Comparison of ENCODE assay signal across 12 cellular contexts in the genomic region with DNA sequence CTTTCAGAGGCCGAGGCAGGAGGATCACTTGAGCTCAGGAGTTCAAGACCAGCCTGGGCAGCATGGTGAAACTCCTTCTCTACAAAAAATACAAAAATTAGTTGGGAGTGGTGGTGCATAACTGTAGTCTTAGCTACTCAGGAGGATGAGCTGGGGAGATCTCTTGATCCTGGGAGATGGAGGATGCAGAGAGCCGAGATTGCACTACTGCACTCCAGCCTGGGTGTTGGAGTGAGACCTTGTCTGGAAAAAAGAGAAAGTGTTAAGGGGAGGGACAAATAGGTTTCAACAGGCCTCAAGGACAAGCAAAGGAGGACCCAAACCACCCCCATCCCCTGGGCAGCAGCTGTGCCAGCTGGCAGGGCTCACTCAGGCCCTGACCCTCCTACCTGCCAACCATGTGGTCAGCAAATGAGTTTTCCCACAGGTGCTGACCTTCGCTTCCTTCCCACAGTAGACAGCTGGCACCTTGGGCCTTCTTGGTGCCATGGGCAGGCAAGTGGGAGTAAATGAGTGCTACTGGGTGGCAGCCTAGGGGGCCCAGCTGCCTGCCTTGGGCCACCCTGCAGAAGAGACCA. TPM values are rescaled to one million over a fixed set of nuclear protein-coding genes. Genes with fewer than 3 reads are reported as not detected.
"Had no signal": no experiment of that assay in that cellular context is flagged by ENCODE, and none has a peak within 500 bp of the region (broad histone marks: within the 10 kb centered on the region; RNA-seq: fewer than 3 reads in every experiment).

No MANE protein-coding gene starts in this region.

- DNase-seq: GM23248, GOT3, H7, HFFc6, KBM-7 had no signal

- FAIRE-seq: HepG2 had no signal

- H3K27ac Mint-ChIP-seq: HFFc6, IgD-negative memory B cell had no signal

- H3K27me3 Mint-ChIP-seq: IgD-negative memory B cell had no signal

- H3K4me3 Mint-ChIP-seq: HFFc6, IgD-negative memory B cell had no signal

- H3K36me3 Mint-ChIP-seq: IgD-negative memory B cell had no signal

- H3K27ac ChIP-seq: GM23248, HL-60 had no signal

- H3K9me3 ChIP-seq: HAP-1 had no signal

- H3K4me3 ChIP-seq: GM23248, HAP-1 had no signal

- ATAC-seq: HCT116, HepG2 had no signal

- H3K4me1 ChIP-seq: HAP-1 had no signal

- H3K36me3 ChIP-seq: HAP-1 had no signal

RNA-seq across cellular contexts. Expression of gene PNLIPRP2, which starts 5.5 kb away (rescaled TPM):
- total RNA-seq: GM23248, H4, H7, HFFc6, HT1080 had no signal
- polyA plus RNA-seq: GM23248, IgD-negative memory B cell had no signal

RNA-seq across cellular contexts. Expression of gene PNLIPRP1, which starts 24.5 kb away (rescaled TPM):
- total RNA-seq: GM23248, H4, H7, HepG2, HFFc6, HT1080 had no signal
- polyA plus RNA-seq: GM23248, HepG2, IgD-negative memory B cell had no signal
